22 cellular contexts compared by ENCODE assay signal in the genomic region with DNA sequence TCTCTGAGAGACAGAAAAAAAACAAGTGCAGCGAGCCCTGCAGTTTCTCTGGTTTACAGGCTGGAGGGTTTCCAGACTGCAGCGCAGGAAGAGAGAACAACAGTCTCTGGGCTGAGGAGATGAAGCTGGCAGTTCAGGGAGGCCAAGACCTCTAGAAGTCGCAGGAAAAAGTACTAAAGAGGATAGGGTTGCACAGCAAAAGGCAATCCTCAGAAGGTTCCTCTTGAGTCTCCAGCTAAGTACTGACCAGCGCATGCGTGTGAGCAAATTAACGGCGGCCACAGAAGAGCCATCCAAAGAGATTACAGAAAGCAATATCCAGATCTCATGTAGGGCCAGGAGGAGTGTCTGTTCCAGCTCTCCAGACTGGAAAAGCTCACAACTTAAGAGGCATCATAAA. TPM values are rescaled to one million over a fixed set of nuclear protein-coding genes. Genes with fewer than 3 reads are reported as not detected.
DNase-seq lines count a peak whose midpoint lies in the region; ATAC-seq and TF ChIP-seq lines count a peak whose summit lies in the region.
"Had no signal": no experiment of that assay in that cellular context is flagged by ENCODE, and none has a peak within 500 bp of the region (broad histone marks: within the 10 kb centered on the region; RNA-seq: fewer than 3 reads in every experiment).

No MANE protein-coding gene starts in this region.

- no peak for TF ChIP-seq POLR2A in sigmoid colon (IDR thresholded peaks at IDR 0.05)

- TF ChIP-seq CTCF in sigmoid colon (IDR thresholded peaks at IDR 0.05) = no peak
- no peak for TF ChIP-seq CTCF in lower lobe of right lung (IDR thresholded peaks at IDR 0.05)

- intact Hi-C loops in right cardiac atrium (cut with DNase I) = no loop called here
- intact Hi-C loops in sigmoid colon (cut with DNase I) = loop anchor here (10.0 kb wide), 1 partner anchor 208 kb away; no protein-coding TSS in a partner anchor
- intact Hi-C loops in lower lobe of right lung (cut with DNase I) = no loop called here

- no peaks in the 10 kb centered on the region for H3K9me3 ChIP-seq in right cardiac atrium (ENCODE audit: control insufficient read depth, low read length)
- H3K9me3 ChIP-seq in sigmoid colon = no peaks in the 10 kb centered on the region
- H3K9me3 ChIP-seq in lower lobe of right lung = no peaks in the 10 kb centered on the region

- TF ChIP-seq EP300 in sigmoid colon (IDR thresholded peaks at IDR 0.05) = peak in 2 of 4 donors; percentile 42 to 58

- WGBS in right cardiac atrium = 45% methylated on average over 7 of the region's 7 CpGs
- WGBS in sigmoid colon, 2 donors = 79 to 83% methylated on average over 7 of the region's 7 CpGs

- H3K27me3 ChIP-seq in right cardiac atrium (ENCODE audit: control insufficient read depth, insufficient read depth) (no peaks in the 10 kb centered on the region), sigmoid colon (no peaks in the 10 kb centered on the region), lower lobe of right lung (ENCODE audit: low read depth) (no peaks in the 10 kb centered on the region)

- H3K4me1 ChIP-seq in right cardiac atrium (ENCODE audit: control insufficient read depth, insufficient read depth, low read length) (no peaks in the 10 kb centered on the region), sigmoid colon (peaks cover 0 to 66% (median 51%) of the 10 kb centered on the region in 4 donors), lower lobe of right lung (no peaks in the 10 kb centered on the region)

- DNase-seq in NCI-H446 treated with DMSO at 0.1 percent for 48 hours (lab: John Stamatoyannopoulos, UW) = peak; percentile 61
- peak; percentile 93 for DNase-seq in NCI-H524 treated with DMSO at 0.1 percent for 48 hours (lab: John Stamatoyannopoulos, UW)
- peak in 1 of 3 donors; percentile 64 for DNase-seq in right cardiac atrium
- peak; percentile 90 for DNase-seq in sigmoid colon
- no peak for DNase-seq in lower lobe of right lung
- no peak for DNase-seq in DMS114 treated with DMSO at 0.1 percent for 48 hours (lab: John Stamatoyannopoulos, UW; ENCODE audit: unreplicated experiment)
- DNase-seq in COLO668 (lab: John Stamatoyannopoulos, UW; ENCODE audit: unreplicated experiment) = no peak
- DNase-seq: ACHN, AML-193, H9, IMR-90, Karpas-422, NCI-H1417 treated with DMSO at 0.1 percent for 48 hours, NCI-H187 treated with DMSO at 0.1 percent for 48 hours, NCI-H510A, PC-3, RPMI8226 had no signal

- H3K36me3 ChIP-seq in sigmoid colon (no peaks in the 10 kb centered on the region), lower lobe of right lung (no peaks in the 10 kb centered on the region)

- no peak overlapping the region for H3K4me3 ChIP-seq in right cardiac atrium (ENCODE audit: low read length)
- no peak overlapping the region for H3K4me3 ChIP-seq in sigmoid colon
- H3K4me3 ChIP-seq in lower lobe of right lung = no peak overlapping the region
- H3K4me3 ChIP-seq: GM12878 had no signal

- no peak overlapping the region for H3K27ac ChIP-seq in right cardiac atrium (ENCODE audit: low read length)
- H3K27ac ChIP-seq in sigmoid colon = peak overlapping the region; percentile 33 to 82 (median 81)
- H3K27ac ChIP-seq in lower lobe of right lung = no peak overlapping the region
- H3K27ac ChIP-seq: C4-2B, HL-60 had no signal

- ATAC-seq in right cardiac atrium (peak; percentile 37 to 52), lower lobe of right lung (no peak)
- ATAC-seq: GM12878, PC-3 had no signal

RNA-seq across cellular contexts. Expression of gene CCDC60, which starts 12.2 kb away (rescaled TPM):
- total RNA-seq in right cardiac atrium = under 1 TPM; 0.09 to 0.20 (median 0.15) TPM
- 0.07 TPM for polyA plus RNA-seq in right cardiac atrium
- 1 to 10 TPM; 1.1 to 2.8 (median 1.5) TPM for total RNA-seq in sigmoid colon
- polyA plus RNA-seq in sigmoid colon = 10 to 100 TPM in 1 of 3 donors, 1 to 10 TPM in 2; 1.3 to 10.4 (median 9.0) TPM
- total RNA-seq in lower lobe of right lung = 2.2 TPM
- total RNA-seq: GM12878, HT1080, IMR-90, MCF 10A, PC-3 had no signal
- polyA plus RNA-seq: IMR-90 had no signal

Comparison
In these comparisons a context has a peak if more than half of its experiments do, and no peak if none do; other contexts are left out.
1. DNase-seq: peak in NCI-H446 treated with DMSO at 0.1 percent for 48 hours (single experiment), NCI-H524 treated with DMSO at 0.1 percent for 48 hours (single experiment) and sigmoid colon (single experiment); none in lower lobe of right lung (single experiment), DMS114 treated with DMSO at 0.1 percent for 48 hours (single experiment) and COLO668 (single experiment).
2. ATAC-seq: peak in right cardiac atrium (2 of 2); none in lower lobe of right lung (0 of 2).
3. H3K27ac ChIP-seq: peak in sigmoid colon (4 of 4); none in right cardiac atrium (single experiment) and lower lobe of right lung (single experiment).